ENCODE assay signal across 35 cellular contexts in the genomic region with DNA sequence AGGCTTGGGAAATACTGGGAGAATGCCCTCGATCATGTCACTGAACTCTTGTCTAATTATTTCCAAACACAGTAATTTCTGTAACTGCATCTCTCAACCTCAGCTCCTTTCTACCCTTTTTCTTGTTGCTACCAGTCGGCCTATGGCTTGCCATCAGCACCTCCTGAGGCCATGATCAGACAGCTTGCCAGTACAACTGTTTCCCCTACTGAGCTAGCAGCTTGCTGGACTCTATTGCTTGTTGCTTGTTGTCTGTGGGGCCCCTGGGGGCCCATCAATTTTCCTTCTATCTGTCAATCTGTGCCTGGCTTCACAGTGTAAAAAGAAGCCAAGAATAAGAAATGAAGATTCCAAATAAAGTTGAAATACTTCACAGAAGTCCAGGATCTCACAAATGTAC.
"Had no signal": no experiment of that assay in that cellular context is flagged by ENCODE, and none has a peak within 500 bp of the region (broad histone marks: within the 10 kb centered on the region; RNA-seq: fewer than 3 reads in every experiment).

No MANE protein-coding gene starts in this region.

- ATAC-seq: activated naive CD4-positive, alpha-beta T cell treated with anti-CD3 and anti-CD28 coated beads, Interleukin-2, amount 50 U/mL, for 72 hours; activated naive CD8-positive, alpha-beta T cell treated with anti-CD3 and anti-CD28 coated beads, Interleukin-2, amount 50 U/mL, for 24 hours; activated T-cell treated with anti-CD3 and anti-CD28 coated beads, Interleukin-2, amount 50 U/mL, for 4 hours; activated T-cell treated with anti-CD3 and anti-CD28 coated beads, Interleukin-2, amount 50 U/mL, for 72 hours; activated T-helper 17 cell treated with anti-CD3 and anti-CD28 coated beads, Interleukin-2, amount 50 U/mL, for 72 hours; body of pancreas had no signal

- H3K4me3 ChIP-seq: adrenal gland, ascending aorta, body of pancreas, breast epithelium, cardiac muscle cell had no signal

- H3K4me1 ChIP-seq: adrenal gland, ascending aorta, body of pancreas, breast epithelium had no signal

- DNase-seq: activated effector memory CD4-positive, alpha-beta T cell treated with anti-CD3 and anti-CD28 coated beads, Interleukin-2, amount 50 U/mL, for 16 hours; activated effector memory CD4-positive, alpha-beta T cell treated with Interleukin-2 at 50 U/mL for 16 hours; activated gamma-delta T cell; activated gamma-delta T cell treated with Interleukin-2 at 50 U/mL for 16 hours; activated naive CD4-positive, alpha-beta T cell; activated naive CD4-positive, alpha-beta T cell treated with anti-CD3 and anti-CD28 coated beads for 36 hours; activated naive CD4-positive, alpha-beta T cell treated with anti-CD3 and anti-CD28 coated beads, Interleukin-2, amount 10 ng/mL, durations not matched to agents 7 days and 5 days; activated naive CD4-positive, alpha-beta T cell treated with anti-CD3 and anti-CD28 coated beads, Interleukin-2, amount 50 U/mL, for 16 hours; activated naive CD4-positive, alpha-beta T cell treated with Interleukin-2 at 50 U/mL for 16 hours; activated naive CD8-positive, alpha-beta T cell treated with anti-CD3 and anti-CD28 coated beads for 36 hours; activated naive CD8-positive, alpha-beta T cell treated with anti-CD3 and anti-CD28 coated beads, Interleukin-2, amount 10 ng/mL, durations not matched to agents 7 days and 5 days; activated naive CD8-positive, alpha-beta T cell treated with anti-CD3 and anti-CD28 coated beads, Interleukin-2, amount 50 U/mL, for 24 hours; activated T-cell treated with anti-CD3 and anti-CD28 coated beads for 4 hours; activated T-cell treated with anti-CD3 and anti-CD28 coated beads, Interleukin-2, amount 50 U/mL, for 1 hour; activated T-cell treated with anti-CD3 and anti-CD28 coated beads, Interleukin-2, amount 50 U/mL, for 24 hours; activated T-cell treated with anti-CD3 and anti-CD28 coated beads, Interleukin-2, amount 50 U/mL, for 4 hours; activated T-cell treated with anti-CD3 and anti-CD28 coated beads, Interleukin-2, amount 50 U/mL, for 48 hours; activated T-cell treated with anti-CD3 and anti-CD28 coated beads, Interleukin-2, amount 50 U/mL, for 72 hours; adrenal gland; amniotic stem cell; amygdala; anterior cingulate cortex; aorta; body of pancreas; brain microvascular endothelial cell; caudate nucleus; central memory CD4-positive, alpha-beta T cell; cerebellar nuclear complex had no signal

- FAIRE-seq: astrocyte, bronchial epithelial cell had no signal

- H3K27ac ChIP-seq: adrenal gland, ascending aorta, body of pancreas, brain microvascular endothelial cell, breast epithelium, cardiac muscle cell had no signal

- H3K36me3 ChIP-seq: adrenal gland, ascending aorta, brain microvascular endothelial cell, breast epithelium, cardiac muscle cell had no signal

- H3K27me3 ChIP-seq: adrenal gland, ascending aorta, body of pancreas, brain microvascular endothelial cell, breast epithelium, cardiac muscle cell had no signal

- H3K9me3 ChIP-seq: adrenal gland, ascending aorta, body of pancreas, breast epithelium had no signal
